12 cellular contexts compared by ENCODE assay signal in the genomic region with DNA sequence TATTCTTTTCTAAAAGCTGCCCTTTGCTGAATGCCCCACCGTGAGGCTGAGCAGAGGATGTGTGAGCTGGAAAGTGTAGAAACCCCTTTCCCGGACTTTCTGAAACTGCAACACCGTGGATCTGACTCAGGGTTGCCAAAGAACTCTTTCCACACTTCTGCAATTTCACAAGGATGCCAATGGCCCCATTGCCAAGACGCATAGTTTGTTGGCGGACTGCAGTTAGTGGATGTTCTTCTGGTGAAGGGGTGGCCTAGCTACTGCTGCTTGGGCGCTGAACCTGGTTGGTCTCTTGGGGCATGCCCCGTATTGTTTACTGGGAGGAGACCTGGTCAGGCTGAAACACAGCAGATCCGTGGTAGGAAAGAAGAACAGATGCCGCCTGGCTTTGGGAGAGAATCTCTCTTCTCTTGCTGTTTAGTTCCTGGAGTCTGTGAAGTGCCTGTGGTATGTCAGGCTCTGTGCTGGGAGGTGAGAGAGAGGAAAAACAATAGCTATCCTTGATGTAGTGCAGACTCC. TPM values are rescaled to one million over a fixed set of nuclear protein-coding genes. Genes with fewer than 3 reads are reported as not detected.
DNase-seq lines count a peak whose midpoint lies in the region; ATAC-seq and TF ChIP-seq lines count a peak whose summit lies in the region.
"Had no signal": no experiment of that assay in that cellular context is flagged by ENCODE, and none has a peak within 500 bp of the region (broad histone marks: within the 10 kb centered on the region; RNA-seq: fewer than 3 reads in every experiment).

No MANE protein-coding gene starts in this region.

- intact Hi-C loops in esophagus squamous epithelium (cut with DNase I), result no loop called here

- peaks cover 14 to 76% (median 50%) of the 10 kb centered on the region in 3 donors for H3K4me1 ChIP-seq in esophagus squamous epithelium
- peaks cover 41 to 50% of the 10 kb centered on the region in 2 experiments for H3K4me1 ChIP-seq in neutrophil (ENCODE audit: control insufficient read depth in 1 of 2, insufficient read depth in 1 of 2, low read depth in 1 of 2, low read length in 1 of 2)

- TF ChIP-seq CTCF in NB4 (IDR thresholded peaks at IDR 0.05; ENCODE audit: low read depth, low read length) (no peak), esophagus squamous epithelium (IDR thresholded peaks at IDR 0.05) (no peak), neutrophil (IDR thresholded peaks at IDR 0.05) (peak; percentile 44)

- WGBS in esophagus squamous epithelium, 2 donors, result 35 to 39% methylated on average over 7 to 8 of the region's 9 CpGs

- ATAC-seq in GM18505 (IDR thresholded peaks at IDR 0.05; ENCODE audit: unreplicated experiment), result no peak

- peaks cover 7 to 83% (median 11%) of the 10 kb centered on the region in 3 donors for H3K36me3 ChIP-seq in esophagus squamous epithelium
- H3K36me3 ChIP-seq in neutrophil, result peaks cover 46% of the 10 kb centered on the region
- H3K36me3 ChIP-seq: uterus had no signal

- H3K27me3 ChIP-seq in esophagus squamous epithelium (no peaks in the 10 kb centered on the region), neutrophil (no peaks in the 10 kb centered on the region)
- H3K27me3 ChIP-seq: uterus had no signal

- DNase-seq in AG20443 (ENCODE audit: low spot score) (peak; percentile 65), NB4 (ENCODE audit: low read depth) (peak; percentile 38), esophagus squamous epithelium (lab: John Stamatoyannopoulos, UW) (no peak), NCI-H2196 (lab: John Stamatoyannopoulos, UW; ENCODE audit: unreplicated experiment) (no peak), UCSD-AML1 (lab: John Stamatoyannopoulos, UW; ENCODE audit: unreplicated experiment) (no peak), NCI-H1436 treated with DMSO at 0.1 percent for 48 hours (lab: John Stamatoyannopoulos, UW) (no peak)
- DNase-seq: DND-41; NCI-H146; stimulated activated CD4-positive, alpha-beta T cell treated with anti-CD3 and anti-CD28 coated beads, Interleukin-12 subunit alpha, Interleukin-12 subunit beta, amount 100 ng/mL, for 4 hours had no signal

- H3K4me3 ChIP-seq in NB4 (ENCODE audit: low read depth, low read length) (no peak overlapping the region), esophagus squamous epithelium (no peak overlapping the region), neutrophil (ENCODE audit: low read depth in 1 of 2, low read length in 1 of 2) (peak overlapping the region; percentile 25 to 43)
- H3K4me3 ChIP-seq: uterus had no signal

- no peaks in the 10 kb centered on the region for H3K9me3 ChIP-seq in esophagus squamous epithelium
- H3K9me3 ChIP-seq in neutrophil, result no peaks in the 10 kb centered on the region
- H3K9me3 ChIP-seq: uterus had no signal

- peak overlapping the region; percentile 43 to 76 (median 56) for H3K27ac ChIP-seq in esophagus squamous epithelium
- peak overlapping the region; percentile 88 for H3K27ac ChIP-seq in neutrophil
- H3K27ac ChIP-seq: uterus had no signal

- TF ChIP-seq POLR2A in NB4 (IDR thresholded peaks at IDR 0.05; ENCODE audit: extremely low read depth, insufficient read length), result no peak
- TF ChIP-seq POLR2A in esophagus squamous epithelium (IDR thresholded peaks at IDR 0.05), result no peak
- no peak for TF ChIP-seq POLR2A in GM18505 (IDR thresholded peaks at IDR 0.05; ENCODE audit: borderline replicate concordance, extremely low read depth, insufficient read depth, insufficient read length)

RNA-seq across cellular contexts. Expression of gene CD82, which starts 26.7 kb away (rescaled TPM):
- total RNA-seq in esophagus squamous epithelium, result 100 to 1,000 TPM in 3 of 4 donors, 10 to 100 TPM in 1; 70.9 to 137 (median 108) TPM

Comparison
In these comparisons a context has a peak if more than half of its experiments do, and no peak if none do; other contexts are left out.
1. DNase-seq: peak in AG20443 (single experiment) and NB4 (single experiment); none in esophagus squamous epithelium (single experiment), NCI-H2196 (single experiment), UCSD-AML1 (single experiment) and NCI-H1436 treated with DMSO at 0.1 percent for 48 hours (single experiment).
2. H3K4me3 ChIP-seq: peak in neutrophil (2 of 2); none in NB4 (single experiment) and esophagus squamous epithelium (0 of 4).